In genomic region chr10:12509016-12509793, GRCh38 we compare ENCODE assay signal across 20 cellular contexts.
DNase-seq lines count a peak whose midpoint lies in the region; ATAC-seq and TF ChIP-seq lines count a peak whose summit lies in the region.
"Had no signal": no experiment of that assay in that cellular context is flagged by ENCODE, and none has a peak within 500 bp of the region (broad histone marks: within the 10 kb centered on the region; RNA-seq: fewer than 3 reads in every experiment).

No MANE protein-coding gene starts in this region.

- TF ChIP-seq CTCF in GM12865 (IDR thresholded peaks at IDR 0.05; ENCODE audit: insufficient read depth, low read depth, low read length, missing control alignments): no peak
- TF ChIP-seq CTCF in A673 (conservative IDR thresholded peaks at IDR 0.05; ENCODE audit: low read depth, low read length): no peak

- peak; percentile 15 for DNase-seq in activated CD4-positive, alpha-beta T cell treated with anti-CD3 and anti-CD28 coated beads, Interleukin-2, amount 10 ng/mL, durations not matched to agents 7 days and 5 days
- no peak for DNase-seq in activated CD4-positive, alpha-beta T cell treated with anti-CD3 and anti-CD28 coated beads, Interleukin-2, amount 50 U/mL, for 48 hours
- DNase-seq in GM12865 (ENCODE audit: low read depth) (peak; percentile 39), A673 (ENCODE audit: low spot score) (no peak), G401 (ENCODE audit: low spot score) (no peak)
- DNase-seq in activated CD8-positive, alpha-beta memory T cell treated with anti-CD3 and anti-CD28 coated beads, Interleukin-2, amount 50 U/mL, for 48 hours: peak; percentile 32
- no peak for DNase-seq in naive thymus-derived CD8-positive, alpha-beta T cell
- DNase-seq: amniotic stem cell, cerebellar nuclear complex, lower lobe of right lung, NCI-H1048, NCI-H2107, NCI-H748 treated with DMSO at 0.1 percent for 48 hours, retina, tibial artery had no signal

- no peaks in the 10 kb centered on the region for H3K9me3 ChIP-seq in A673 (ENCODE audit: low read depth, low read length, poor library complexity, severe bottlenecking)
- H3K9me3 ChIP-seq: A549, lower lobe of right lung, tibial artery had no signal

- CTCF ChIA-PET in activated CD4-positive, alpha-beta T cell treated with anti-CD3 and anti-CD28 coated beads, Interleukin-2, amount 10 ng/mL, durations not matched to agents 7 days and 5 days (lab: Charles Lee): interaction anchor here (1.7 to 2.0 kb wide), 2 partner anchors 24 to 30 kb away, joined by 4 to 5 read pairs; no protein-coding TSS in a partner anchor
- CTCF ChIA-PET in A673 (lab: Charles Lee): no interaction called here

- no TSS peak for BruUV-seq in A673 (replicated peaks; lab: Mats Ljungman, UMichigan)

- peak in 1 of 2 donors; percentile 66 for ATAC-seq in naive thymus-derived CD8-positive, alpha-beta T cell
- no peak for ATAC-seq in GM19035 (IDR thresholded peaks at IDR 0.05; ENCODE audit: unreplicated experiment)
- ATAC-seq: A549, HCT116 had no signal

- no peak overlapping the region for H3K4me3 ChIP-seq in GM12865 (ENCODE audit: low read depth, low read length)
- H3K4me3 ChIP-seq in A673 (ENCODE audit: low read depth, low read length, poor library complexity, severe bottlenecking): no peak overlapping the region
- H3K4me3 ChIP-seq: A549, lower lobe of right lung, tibial artery had no signal

- intact Hi-C loops in A673 (cut with micrococcal nuclease; ENCODE audit: unreplicated experiment): no loop called here

- H3K27me3 ChIP-seq in A673 (replicated peaks; ENCODE audit: insufficient read depth, low read depth, low read length, poor library complexity): no peaks in the 10 kb centered on the region
- H3K27me3 ChIP-seq: tibial artery had no signal

- H3K27ac ChIP-seq in A673 (ENCODE audit: low read depth, low read length, poor library complexity, severe bottlenecking): no peak overlapping the region
- H3K27ac ChIP-seq: A549, lower lobe of right lung, tibial artery had no signal

- POLR2A ChIA-PET in activated CD4-positive, alpha-beta T cell treated with anti-CD3 and anti-CD28 coated beads, Interleukin-2, amount 10 ng/mL, durations not matched to agents 7 days and 5 days (lab: Charles Lee): no interaction called here
- POLR2A ChIA-PET in naive thymus-derived CD8-positive, alpha-beta T cell (lab: Charles Lee): interaction anchor here (0.6 kb wide), 1 partner anchor 38 kb away, joined by 3 read pairs; no protein-coding TSS in a partner anchor
- POLR2A ChIA-PET in A673 (lab: Charles Lee; ENCODE audit: low non-redundant PET): no interaction called here

- H3K9me3 Mint-ChIP-seq in activated CD4-positive, alpha-beta T cell treated with anti-CD3 and anti-CD28 coated beads, Interleukin-2, amount 10 ng/mL, durations not matched to agents 7 days and 5 days: no peaks in the 10 kb centered on the region
- no peaks in the 10 kb centered on the region for H3K9me3 Mint-ChIP-seq in naive thymus-derived CD8-positive, alpha-beta T cell
- H3K9me3 Mint-ChIP-seq: IgD-negative memory B cell, nephron had no signal

- H3K27ac Mint-ChIP-seq in activated CD4-positive, alpha-beta T cell treated with anti-CD3 and anti-CD28 coated beads, Interleukin-2, amount 10 ng/mL, durations not matched to agents 7 days and 5 days: no peak overlapping the region
- peak overlapping the region in 6 of 10 donors; percentile 3 to 74 (median 48) for H3K27ac Mint-ChIP-seq in naive thymus-derived CD8-positive, alpha-beta T cell
- H3K27ac Mint-ChIP-seq: nephron had no signal

- peaks cover 35% of the 10 kb centered on the region for H3K4me1 ChIP-seq in A673 (ENCODE audit: insufficient read depth, low read length, poor library complexity, severe bottlenecking)
- H3K4me1 ChIP-seq: A549, lower lobe of right lung, tibial artery had no signal

- H3K4me3 Mint-ChIP-seq in activated CD4-positive, alpha-beta T cell treated with anti-CD3 and anti-CD28 coated beads, Interleukin-2, amount 10 ng/mL, durations not matched to agents 7 days and 5 days: no peak overlapping the region
- H3K4me3 Mint-ChIP-seq in naive thymus-derived CD8-positive, alpha-beta T cell: peak overlapping the region in 4 of 10 donors; percentile 18 to 56 (median 38)
- H3K4me3 Mint-ChIP-seq: nephron had no signal

- peaks cover 52% of the 10 kb centered on the region for H3K4me1 Mint-ChIP-seq in activated CD4-positive, alpha-beta T cell treated with anti-CD3 and anti-CD28 coated beads, Interleukin-2, amount 10 ng/mL, durations not matched to agents 7 days and 5 days
- H3K4me1 Mint-ChIP-seq in naive thymus-derived CD8-positive, alpha-beta T cell: peaks cover 26 to 75% (median 62%) of the 10 kb centered on the region in 4 donors

- in situ Hi-C loops in G401 (cut with HindIII; ENCODE audit: low sequenced_read_pairs): no loop called here

- H3K27me3 Mint-ChIP-seq in activated CD4-positive, alpha-beta T cell treated with anti-CD3 and anti-CD28 coated beads, Interleukin-2, amount 10 ng/mL, durations not matched to agents 7 days and 5 days: no peaks in the 10 kb centered on the region
- no peaks in the 10 kb centered on the region for H3K27me3 Mint-ChIP-seq in naive thymus-derived CD8-positive, alpha-beta T cell
- H3K27me3 Mint-ChIP-seq: IgD-negative memory B cell had no signal

- H3K36me3 ChIP-seq in A673 (ENCODE audit: insufficient read depth, low read length, poor library complexity, severe bottlenecking): no peaks in the 10 kb centered on the region
- H3K36me3 ChIP-seq: lower lobe of right lung, tibial artery had no signal

- no peaks in the 10 kb centered on the region for H3K36me3 Mint-ChIP-seq in activated CD4-positive, alpha-beta T cell treated with anti-CD3 and anti-CD28 coated beads, Interleukin-2, amount 10 ng/mL, durations not matched to agents 7 days and 5 days (ENCODE audit: low read depth)
- H3K36me3 Mint-ChIP-seq in naive thymus-derived CD8-positive, alpha-beta T cell: peaks cover 0 to 2% (median 0%) of the 10 kb centered on the region in 3 donors

Comparison
In these comparisons a context has a peak if more than half of its experiments do, and no peak if none do; other contexts are left out.
1. DNase-seq: peak in activated CD4-positive, alpha-beta T cell treated with anti-CD3 and anti-CD28 coated beads, Interleukin-2, amount 10 ng/mL, durations not matched to agents 7 days and 5 days (single experiment), GM12865 (single experiment) and activated CD8-positive, alpha-beta memory T cell treated with anti-CD3 and anti-CD28 coated beads, Interleukin-2, amount 50 U/mL, for 48 hours (single experiment); none in activated CD4-positive, alpha-beta T cell treated with anti-CD3 and anti-CD28 coated beads, Interleukin-2, amount 50 U/mL, for 48 hours (0 of 2), naive thymus-derived CD8-positive, alpha-beta T cell (0 of 10), A673 (single experiment) and G401 (single experiment).